ENCODE assay signal across 8 cellular contexts in genomic region chr9:36137392-36138004, GRCh38. TPM values are rescaled to one million over a fixed set of nuclear protein-coding genes. Genes with fewer than 3 reads are reported as not detected.
DNase-seq lines count a peak whose midpoint lies in the region; ATAC-seq and TF ChIP-seq lines count a peak whose summit lies in the region.

No MANE protein-coding gene starts in this region.

- no peak for TF ChIP-seq CTCF in GM20000 (IDR thresholded peaks at IDR 0.05; ENCODE audit: extremely low read depth, missing control alignments)
- TF ChIP-seq CTCF in retinal pigment epithelial cell (conservative IDR thresholded peaks at IDR 0.05; ENCODE audit: low read depth, low read length) = no peak

- ATAC-seq in T-helper 17 cell (no peak), left ventricle myocardium superior (peak; percentile 6), GM18909 (IDR thresholded peaks at IDR 0.05; ENCODE audit: poor library complexity, unreplicated experiment) (no peak)

- intact Hi-C loops in left ventricle myocardium superior (cut with micrococcal nuclease) = no loop called here

- peak overlapping the region; percentile 99 for H3K4me3 Mint-ChIP-seq in T-helper 17 cell

- no peaks in the 10 kb centered on the region for H3K27me3 Mint-ChIP-seq in T-helper 17 cell

- DNase-seq in GM20000 (ENCODE audit: low spot score) (peak; percentile 31), T-helper 17 cell (no peak), left ventricle myocardium superior (peak; percentile 52), retinal pigment epithelial cell (ENCODE audit: low read depth) (no peak), ureter (ENCODE audit: low spot score) (no peak), NCI-H2196 treated with DMSO at 0.1 percent for 48 hours (lab: John Stamatoyannopoulos, UW; ENCODE audit: unreplicated experiment) (no peak), NCI-H2107 (lab: John Stamatoyannopoulos, UW) (no peak)

- peak overlapping the region; percentile 61 for H3K4me3 ChIP-seq in retinal pigment epithelial cell (ENCODE audit: low read length)

- peaks cover 6% of the 10 kb centered on the region for H3K36me3 Mint-ChIP-seq in T-helper 17 cell (ENCODE audit: low read depth)

- peaks cover 55% of the 10 kb centered on the region for H3K4me1 Mint-ChIP-seq in T-helper 17 cell

- no peaks in the 10 kb centered on the region for H3K9me3 ChIP-seq in T-helper 17 cell (ENCODE audit: control insufficient read depth, low read length, poor library complexity, severe bottlenecking)

- H3K27ac Mint-ChIP-seq in T-helper 17 cell = peak overlapping the region; percentile 100

RNA-seq across cellular contexts. Expression of gene GLIPR2, which starts 1.0 kb away (rescaled TPM):
- total RNA-seq in T-helper 17 cell = 10 to 100 TPM; 32.5 to 51.4 TPM
- 5.9 TPM for total RNA-seq in left ventricle myocardium superior
- 16.3 TPM for total RNA-seq in ureter

RNA-seq across cellular contexts. Expression of gene CCIN, which starts 31.7 kb away (rescaled TPM):
- total RNA-seq in T-helper 17 cell (1 to 10 TPM in 1 of 2 donors, under 1 TPM in 1; 0.50 to 1.4 TPM), left ventricle myocardium superior (0.17 TPM), ureter (not detected)

RNA-seq across cellular contexts. Expression of gene CLTA, which starts 53.2 kb away (rescaled TPM):
- 10 to 100 TPM; 30.3 to 43.4 TPM for total RNA-seq in T-helper 17 cell
- total RNA-seq in left ventricle myocardium superior = 60.7 TPM
- total RNA-seq in ureter = 170 TPM

Comparison
In these comparisons a context has a peak if more than half of its experiments do, and no peak if none do; other contexts are left out.
1. DNase-seq: peak in GM20000 (single experiment) and left ventricle myocardium superior (single experiment); none in T-helper 17 cell (0 of 3), retinal pigment epithelial cell (single experiment), ureter (single experiment), NCI-H2196 treated with DMSO at 0.1 percent for 48 hours (single experiment) and NCI-H2107 (single experiment).